Comparison of ENCODE assay signal across 1 cellular context in genomic region chr11:134581966-134582787, GRCh38.
TF ChIP-seq lines count a peak whose summit lies in the region.

No MANE protein-coding gene starts in this region.

TF ChIP-seq in SK-N-SH, 30 proteins besides CTCF, POLR2A, EP300 and RAD21 (continued from another document):
- TF ChIP-seq RFX5 (IDR thresholded peaks at IDR 0.05; ENCODE audit: low read length) (no peak), FOSL2 (IDR thresholded peaks at IDR 0.05; ENCODE audit: borderline replicate concordance, low read depth) (no peak), NRF1 (IDR thresholded peaks at IDR 0.05; ENCODE audit: low read depth, low read length) (no peak), MAX (IDR thresholded peaks at IDR 0.05; ENCODE audit: low read depth) (no peak), TEAD4 (IDR thresholded peaks at IDR 0.05; ENCODE audit: borderline replicate concordance, insufficient read depth) (no peak), NFIC (IDR thresholded peaks at IDR 0.05; ENCODE audit: borderline replicate concordance) (no peak), MEF2A (IDR thresholded peaks at IDR 0.05; ENCODE audit: borderline replicate concordance, low read depth) (no peak), YY1 (IDR thresholded peaks at IDR 0.05; ENCODE audit: low read depth) (no peak), EZH2phosphoT487 (IDR thresholded peaks at IDR 0.05; ENCODE audit: borderline replicate concordance, low read depth) (no peak)
